ENCODE assay signal across 6 cellular contexts in the genomic region with DNA sequence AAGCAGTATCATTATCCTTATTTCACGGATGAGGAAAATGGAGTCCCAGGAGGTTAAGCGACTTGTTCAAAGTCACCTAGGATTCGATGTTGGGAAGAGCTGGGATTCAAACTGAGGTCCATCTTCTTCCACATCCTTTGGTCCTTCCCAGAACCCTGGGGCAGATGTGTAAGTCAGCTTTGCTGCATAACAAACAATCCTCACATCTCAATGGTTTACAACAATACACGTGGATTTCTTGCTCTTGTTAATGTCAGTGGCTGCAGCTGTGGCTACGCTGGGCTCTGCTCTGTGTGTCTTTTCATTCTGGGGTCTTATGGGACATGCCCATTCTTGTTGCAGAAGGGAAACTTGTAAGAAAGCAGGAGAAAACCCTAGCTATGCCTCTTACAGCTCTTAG.
"Had no signal": no experiment of that assay in that cellular context is flagged by ENCODE, and none has a peak within 500 bp of the region (broad histone marks: within the 10 kb centered on the region; RNA-seq: fewer than 3 reads in every experiment).

No MANE protein-coding gene starts in this region.

- FAIRE-seq: HTR-8/SVneo had no signal

- H3K27ac ChIP-seq: HL-60, KMS-11 had no signal

- H3K4me2 ChIP-seq: KMS-11 had no signal

- DNase-seq: IMR-90, KBM-7, KG1 had no signal

- H3K9ac ChIP-seq: KMS-11 had no signal
